17 cellular contexts compared by ENCODE assay signal in genomic region chr15:33852570-33852969, GRCh38.
A peak's percentile ranks its signal among the peaks of the same experiment; 100 is the strongest.
DNase-seq lines count a peak whose midpoint lies in the region; ATAC-seq, FAIRE-seq and TF ChIP-seq lines count a peak whose summit lies in the region.
"Had no signal": no experiment of that assay in that cellular context is flagged by ENCODE, and none has a peak within 500 bp of the region (broad histone marks: within the 10 kb centered on the region; RNA-seq: fewer than 3 reads in every experiment).

No MANE protein-coding gene starts in this region.

- no peak overlapping the region for H3K9ac ChIP-seq in fibroblast of lung (ENCODE audit: insufficient read depth, low read length)

- no peaks in the 10 kb centered on the region for H4K20me1 ChIP-seq in fibroblast of lung (ENCODE audit: control insufficient read depth, extremely low read depth, insufficient read depth, low read length)

- H3K9me3 ChIP-seq in SJCRH30 (replicated peaks) (no peaks in the 10 kb centered on the region), fibroblast of lung (ENCODE audit: control insufficient read depth, insufficient read depth, low read depth, low read length) (no peaks in the 10 kb centered on the region), pancreas (no peaks in the 10 kb centered on the region)
- H3K9me3 ChIP-seq: testis had no signal

- peak; percentile 66 for DNase-seq in H4 (ENCODE audit: low spot score)
- peak; percentile 53 to 74 for DNase-seq in SJCRH30
- DNase-seq in fibroblast of lung (ENCODE audit: low read depth in 2 of 2): peak; percentile 29 to 85
- DNase-seq in stromal cell of bone marrow (ENCODE audit: low read depth): peak; percentile 47
- DNase-seq in NCI-H774 (lab: John Stamatoyannopoulos, UW): no peak
- no peak for DNase-seq in pancreas
- DNase-seq: activated CD8-positive, alpha-beta memory T cell treated with anti-CD3 and anti-CD28 coated beads, Interleukin-2, amount 10 ng/mL, durations not matched to agents 7 days and 5 days; COR-L47; cortex of kidney; NCI-H1436 treated with DMSO at 0.1 percent for 48 hours; NCI-H526; SHP77 treated with DMSO at 0.1 percent for 48 hours; testis had no signal

- H3K4me1 ChIP-seq in SJCRH30 (peaks cover 27% of the 10 kb centered on the region), fibroblast of lung (ENCODE audit: control insufficient read depth, extremely low read depth, insufficient read depth, low read length) (no peaks in the 10 kb centered on the region), pancreas (no peaks in the 10 kb centered on the region)
- H3K4me1 ChIP-seq: testis had no signal

- no peak overlapping the region for H3K4me2 ChIP-seq in fibroblast of lung (ENCODE audit: extremely low read depth, insufficient read depth, low read length)

- H3K27me3 ChIP-seq in SJCRH30: no peaks in the 10 kb centered on the region
- no peaks in the 10 kb centered on the region for H3K27me3 ChIP-seq in fibroblast of lung (ENCODE audit: control insufficient read depth, insufficient read depth, low read length)
- H3K27me3 ChIP-seq in pancreas: no peaks in the 10 kb centered on the region
- H3K27me3 ChIP-seq: testis had no signal

- no peak for TF ChIP-seq CTCF in fibroblast of lung (conservative IDR thresholded peaks at IDR 0.05 in 1 of 2, IDR thresholded peaks at IDR 0.05 in 1 of 2; ENCODE audit: low read depth in 1 of 2, low read length in 2 of 2)
- no peak for TF ChIP-seq CTCF in pancreas (IDR thresholded peaks at IDR 0.05)

- H3K36me3 ChIP-seq in SJCRH30: peaks cover 26% of the 10 kb centered on the region
- H3K36me3 ChIP-seq in fibroblast of lung (ENCODE audit: control insufficient read depth, insufficient read depth, low read length): no peaks in the 10 kb centered on the region
- no peaks in the 10 kb centered on the region for H3K36me3 ChIP-seq in pancreas

- no peak overlapping the region for H3K4me3 ChIP-seq in SJCRH30
- no peak overlapping the region for H3K4me3 ChIP-seq in fibroblast of lung (replicated peaks in 1 of 4; ENCODE audit: control extremely low read depth in 1 of 4, insufficient read depth in 1 of 4, low read depth in 3 of 4, low read length in 4 of 4)
- H3K4me3 ChIP-seq in pancreas: no peak overlapping the region
- H3K4me3 ChIP-seq: testis had no signal

- intact Hi-C loops in pancreas (cut with DNase I): no loop called here

- FAIRE-seq in pancreas (lab: Jason Lieb, UNC): no peak
- FAIRE-seq: frontal cortex had no signal

- no peak overlapping the region for H2AFZ ChIP-seq in fibroblast of lung (ENCODE audit: low read length)

- H3K27ac ChIP-seq in SJCRH30 (peak overlapping the region; percentile 82), fibroblast of lung (ENCODE audit: insufficient read depth, low read length) (no peak overlapping the region), pancreas (no peak overlapping the region)
- H3K27ac ChIP-seq: testis had no signal

- no peak for ATAC-seq in pancreas
- ATAC-seq in GM18861 (IDR thresholded peaks at IDR 0.05; ENCODE audit: unreplicated experiment): no peak
- ATAC-seq: activated CD8-positive, alpha-beta memory T cell treated with anti-CD3 and anti-CD28 coated beads, Interleukin-2, amount 10 ng/mL, durations not matched to agents 7 days and 5 days; activated naive CD4-positive, alpha-beta T cell treated with anti-CD3 and anti-CD28 coated beads, Interleukin-2, amount 50 U/mL, for 72 hours; left lobe of liver had no signal

- WGBS in pancreas, 2 donors: 75 to 87% methylated on average over 2 of the region's 2 CpGs

- no peaks in the 10 kb centered on the region for H3K79me2 ChIP-seq in fibroblast of lung (ENCODE audit: control insufficient read depth, insufficient read depth, low read length)

Comparison
In these comparisons a context has a peak if more than half of its experiments do, and no peak if none do; other contexts are left out.
1. DNase-seq: peak in H4 (single experiment), SJCRH30 (2 of 2), fibroblast of lung (2 of 2) and stromal cell of bone marrow (single experiment); none in NCI-H774 (single experiment) and pancreas (0 of 6).